In the genomic region with DNA sequence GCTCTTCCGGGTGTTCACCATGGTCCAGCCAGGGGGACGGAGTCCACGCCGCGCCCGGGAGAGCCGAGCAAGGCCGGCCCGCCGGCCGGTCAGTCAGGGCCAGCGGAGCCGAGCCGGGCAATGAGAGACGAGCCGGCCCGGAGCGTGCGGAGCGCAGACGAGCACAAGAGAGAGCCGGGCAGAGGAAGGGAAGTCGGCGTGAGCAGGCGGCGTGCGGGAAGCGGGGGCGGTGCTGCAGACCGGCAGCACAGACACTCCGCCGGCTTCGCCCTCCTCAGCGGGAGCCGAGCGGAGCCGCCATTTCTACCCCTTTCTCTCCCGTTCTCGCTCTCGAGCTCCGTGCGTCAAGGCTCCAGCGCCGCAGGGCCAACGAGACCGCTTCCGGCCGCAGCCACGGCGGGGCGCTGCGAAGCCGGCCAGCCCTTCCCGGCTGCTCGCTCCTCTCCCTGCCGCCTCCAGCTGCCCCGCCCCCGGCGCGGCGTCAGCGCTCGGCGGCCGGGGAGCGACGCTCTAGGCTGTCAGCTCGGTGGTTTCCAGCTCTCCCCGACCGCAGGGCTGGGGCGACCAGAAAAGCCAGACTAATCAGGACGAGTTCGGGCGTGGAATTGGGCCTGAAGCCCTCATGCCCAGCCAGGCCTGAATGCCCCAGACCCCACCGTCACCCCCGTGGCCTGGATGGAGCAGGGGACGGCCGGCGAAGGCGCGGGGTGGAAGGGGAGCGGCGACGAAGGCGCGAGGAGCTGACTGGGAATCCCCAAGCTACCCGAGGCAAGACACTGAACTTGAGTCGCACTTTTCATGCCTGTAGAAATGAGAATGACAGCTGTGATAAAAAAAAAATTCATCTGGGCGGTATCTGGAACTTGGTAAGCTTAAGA, we compare ENCODE assay signal across 8 cellular contexts. TPM values are rescaled to one million over a fixed set of nuclear protein-coding genes. Genes with fewer than 3 reads are reported as not detected.
DNase-seq lines count a peak whose midpoint lies in the region; ATAC-seq and TF ChIP-seq lines count a peak whose summit lies in the region.

A gene (minus strand): TSS at position 374 of the 878 bp plus-strand sequence. CDS start 353 bp downstream, at position 21.

- peaks cover 0 to 6% (median under 1%) of the 10 kb centered on the region in 4 donors for H3K36me3 ChIP-seq in esophagus muscularis mucosa

- peaks cover 26 to 56% (median 55%) of the 10 kb centered on the region in 4 donors for H3K4me1 ChIP-seq in esophagus muscularis mucosa

- WGBS in esophagus muscularis mucosa = 0% methylated on average over 17 of the region's 89 CpGs

- H3K4me3 Mint-ChIP-seq in activated T-cell treated with anti-CD3 and anti-CD28 coated beads, Interleukin-2, amount 50 U/mL, for 4 hours = peak within 1 kb of the TSS; percentile 94

- H3K27ac ChIP-seq in esophagus muscularis mucosa (replicated peaks in 1 of 4) = peak within 1 kb of the TSS; percentile 95 to 98 (median 98)

- TF ChIP-seq POLR2A in esophagus muscularis mucosa (IDR thresholded peaks at IDR 0.05; ENCODE audit: low read depth) = peak; percentile 18

- intact Hi-C loops in esophagus muscularis mucosa (cut with DNase I) = loop anchor here (2.0 to 10.0 kb wide), 4 partner anchors 14 to 150 kb away; a partner anchor contains a TSS

- H3K4me3 ChIP-seq in esophagus muscularis mucosa = peak within 1 kb of the TSS; percentile 76 to 97 (median 92)

- DNase-seq in DMS79 (lab: John Stamatoyannopoulos, UW) = peak; percentile 89
- DNase-seq in KG1 (lab: John Stamatoyannopoulos, UW) = peak; percentile 92
- peak; percentile 91 for DNase-seq in activated T-cell treated with anti-CD3 and anti-CD28 coated beads, Interleukin-2, amount 50 U/mL, for 4 hours
- DNase-seq in esophagus muscularis mucosa (ENCODE audit: extremely low spot score) = peak; percentile 94
- DNase-seq in myocyte (ENCODE audit: low read depth) = peak; percentile 97
- DNase-seq in stimulated activated CD8-positive, alpha-beta memory T cell treated with anti-CD3 and anti-CD28 coated beads, Interleukin-7, amount 100 ng/mL, for 48 hours (ENCODE audit: extremely low read depth in 1 of 2, low read depth in 1 of 2) = peak; percentile 86 to 91

- no peaks in the 10 kb centered on the region for H3K9me3 ChIP-seq in esophagus muscularis mucosa

- H3K27me3 ChIP-seq in esophagus muscularis mucosa = no peaks in the 10 kb centered on the region

- peaks cover 41% of the 10 kb centered on the region for H3K4me1 Mint-ChIP-seq in activated T-cell treated with anti-CD3 and anti-CD28 coated beads, Interleukin-2, amount 50 U/mL, for 4 hours (ENCODE audit: low read depth)

- TF ChIP-seq CTCF in esophagus muscularis mucosa (IDR thresholded peaks at IDR 0.05) = peak in 2 of 3 experiments; percentile 86 to 89

- TF ChIP-seq EP300 in esophagus muscularis mucosa (IDR thresholded peaks at IDR 0.05) = no peak

- peak; percentile 78 for ATAC-seq in GM21723 (IDR thresholded peaks at IDR 0.05; ENCODE audit: unreplicated experiment)
- ATAC-seq in activated T-cell treated with anti-CD3 and anti-CD28 coated beads, Interleukin-2, amount 50 U/mL, for 4 hours = peak; percentile 87 to 90

- H3K9me3 Mint-ChIP-seq in activated T-cell treated with anti-CD3 and anti-CD28 coated beads, Interleukin-2, amount 50 U/mL, for 4 hours = no peaks in the 10 kb centered on the region

- H3K27me3 Mint-ChIP-seq in activated T-cell treated with anti-CD3 and anti-CD28 coated beads, Interleukin-2, amount 50 U/mL, for 4 hours (ENCODE audit: low read depth) = no peaks in the 10 kb centered on the region

- H3K36me3 Mint-ChIP-seq in activated T-cell treated with anti-CD3 and anti-CD28 coated beads, Interleukin-2, amount 50 U/mL, for 4 hours (ENCODE audit: insufficient read depth) = peaks cover 5% of the 10 kb centered on the region

TF ChIP-seq in PFSK-1, 5 proteins besides CTCF, POLR2A, EP300 and RAD21:
- TF ChIP-seq, protein P1, sequence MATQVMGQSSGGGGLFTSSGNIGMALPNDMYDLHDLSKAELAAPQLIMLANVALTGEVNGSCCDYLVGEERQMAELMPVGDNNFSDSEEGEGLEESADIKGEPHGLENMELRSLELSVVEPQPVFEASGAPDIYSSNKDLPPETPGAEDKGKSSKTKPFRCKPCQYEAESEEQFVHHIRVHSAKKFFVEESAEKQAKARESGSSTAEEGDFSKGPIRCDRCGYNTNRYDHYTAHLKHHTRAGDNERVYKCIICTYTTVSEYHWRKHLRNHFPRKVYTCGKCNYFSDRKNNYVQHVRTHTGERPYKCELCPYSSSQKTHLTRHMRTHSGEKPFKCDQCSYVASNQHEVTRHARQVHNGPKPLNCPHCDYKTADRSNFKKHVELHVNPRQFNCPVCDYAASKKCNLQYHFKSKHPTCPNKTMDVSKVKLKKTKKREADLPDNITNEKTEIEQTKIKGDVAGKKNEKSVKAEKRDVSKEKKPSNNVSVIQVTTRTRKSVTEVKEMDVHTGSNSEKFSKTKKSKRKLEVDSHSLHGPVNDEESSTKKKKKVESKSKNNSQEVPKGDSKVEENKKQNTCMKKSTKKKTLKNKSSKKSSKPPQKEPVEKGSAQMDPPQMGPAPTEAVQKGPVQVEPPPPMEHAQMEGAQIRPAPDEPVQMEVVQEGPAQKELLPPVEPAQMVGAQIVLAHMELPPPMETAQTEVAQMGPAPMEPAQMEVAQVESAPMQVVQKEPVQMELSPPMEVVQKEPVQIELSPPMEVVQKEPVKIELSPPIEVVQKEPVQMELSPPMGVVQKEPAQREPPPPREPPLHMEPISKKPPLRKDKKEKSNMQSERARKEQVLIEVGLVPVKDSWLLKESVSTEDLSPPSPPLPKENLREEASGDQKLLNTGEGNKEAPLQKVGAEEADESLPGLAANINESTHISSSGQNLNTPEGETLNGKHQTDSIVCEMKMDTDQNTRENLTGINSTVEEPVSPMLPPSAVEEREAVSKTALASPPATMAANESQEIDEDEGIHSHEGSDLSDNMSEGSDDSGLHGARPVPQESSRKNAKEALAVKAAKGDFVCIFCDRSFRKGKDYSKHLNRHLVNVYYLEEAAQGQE (IDR thresholded peaks at IDR 0.05; ENCODE audit: insufficient read depth in 1 of 2, low read depth in 2 of 2, low read length in 2 of 2) = no peak; a peak in 1 of 4 replicates
- peak; percentile 84 for TF ChIP-seq POLR2AphosphoS5 (IDR thresholded peaks at IDR 0.05; ENCODE audit: low read depth, low read length)
- peak; percentile 85 for TF ChIP-seq TAF1 (IDR thresholded peaks at IDR 0.05; ENCODE audit: borderline replicate concordance, insufficient read depth, low read length)
- TF ChIP-seq SIN3A (IDR thresholded peaks at IDR 0.05; ENCODE audit: borderline replicate concordance, insufficient read depth, low read length) = 0 out of 2 replicates have a peak, but pooled peaks have one; percentile 10
- TF ChIP-seq FOXP2 (optimal IDR thresholded peaks at IDR 0.05; ENCODE audit: borderline replicate concordance, extremely low read depth, extremely low read length, insufficient read depth) = peak; percentile 95

RNA-seq across cellular contexts. Expression of the gene that starts here (rescaled TPM):
- polyA plus RNA-seq in PFSK-1 (2012; ENCODE audit: insufficient read length, low read depth) = 3.2 TPM
- 10 to 100 TPM; 12.5 to 15.4 (median 13.2) TPM for total RNA-seq in activated T-cell treated with anti-CD3 and anti-CD28 coated beads, Interleukin-2, amount 50 U/mL, for 4 hours
- total RNA-seq in esophagus muscularis mucosa = 10 to 100 TPM in 3 of 4 donors, 1 to 10 TPM in 1; 8.0 to 17.4 (median 13.5) TPM
- total RNA-seq in myocyte = 22.9 and 36.1 TPM in 2 replicates
- polyA plus RNA-seq in myocyte (2012) = 3.2 TPM

Comparison
In these comparisons a context has a peak if more than half of its experiments do, and no peak if none do; other contexts are left out.
1. Peak in every context shown above with its lines: DNase-seq, ATAC-seq, H3K4me3 ChIP-seq and H3K27ac ChIP-seq.